ENCODE assay signal across 23 cellular contexts in genomic region chr16:51474414-51475091, GRCh38.
"Had no signal": no experiment of that assay in that cellular context is flagged by ENCODE, and none has a peak within 500 bp of the region (broad histone marks: within the 10 kb centered on the region; RNA-seq: fewer than 3 reads in every experiment).

No MANE protein-coding gene starts in this region.

- H3K27ac Mint-ChIP-seq: natural killer cell treated with Interleukin-12 subunit alpha and Interleukin-12 subunit beta and Interleukin-15 and Interleukin-18, amount 100 ng/mL, for 72 hours; stimulated activated effector memory CD8-positive, alpha-beta T cell treated with anti-CD3 and anti-CD28 coated beads, Interleukin-12 subunit alpha, Interleukin-12 subunit beta, amount 100 ng/mL, for 72 hours had no signal

- ATAC-seq: left ventricle myocardium superior; lower lobe of right lung; mucosa of descending colon; natural killer cell treated with Interleukin-12 subunit alpha and Interleukin-12 subunit beta and Interleukin-15 and Interleukin-18, amount 100 ng/mL, for 72 hours; pancreas; stimulated activated effector memory CD8-positive, alpha-beta T cell treated with anti-CD3 and anti-CD28 coated beads, Interleukin-12 subunit alpha, Interleukin-12 subunit beta, amount 100 ng/mL, for 72 hours had no signal

- H3K4me1 ChIP-seq: esophagus squamous epithelium, lower lobe of right lung, pancreas, right atrium auricular region, sigmoid colon, stomach, tibial artery, upper lobe of left lung had no signal

- H3K27me3 Mint-ChIP-seq: naive B cell; natural killer cell treated with Interleukin-12 subunit alpha and Interleukin-12 subunit beta and Interleukin-15 and Interleukin-18, amount 100 ng/mL, for 72 hours had no signal

- H3K4me1 Mint-ChIP-seq: naive B cell; stimulated activated effector memory CD8-positive, alpha-beta T cell treated with anti-CD3 and anti-CD28 coated beads, Interleukin-12 subunit alpha, Interleukin-12 subunit beta, amount 100 ng/mL, for 72 hours had no signal

- DNase-seq: cerebellar nuclear complex; dorsolateral prefrontal cortex; effector CD4-positive, alpha-beta T cell; esophagus squamous epithelium; foreskin melanocyte; left ventricle myocardium superior; lower lobe of right lung; mucosa of descending colon; naive B cell; pancreas; sigmoid colon; stimulated activated CD4-positive, alpha-beta T cell treated with anti-CD3 and anti-CD28 coated beads, Interleukin-2, amount 100 ng/mL, for 24 hours; stimulated activated CD4-positive, alpha-beta T cell treated with anti-CD3 and anti-CD28 coated beads, Interleukin-4, amount 100 ng/mL, for 24 hours; stimulated activated naive CD4-positive, alpha-beta T cell treated with Interleukin-2 at 50 U/mL for 16 hours; stomach; tibial artery; upper lobe of left lung had no signal

- H3K27ac ChIP-seq: dorsolateral prefrontal cortex, epithelial cell of prostate, esophagus squamous epithelium, lower lobe of right lung, neutrophil, pancreas, right atrium auricular region, sigmoid colon, stomach, tibial artery, upper lobe of left lung had no signal

- H3K36me3 ChIP-seq: esophagus squamous epithelium, lower lobe of right lung, neutrophil, pancreas, right atrium auricular region, sigmoid colon, stomach, tibial artery, upper lobe of left lung had no signal

- H3K4me3 ChIP-seq: dorsolateral prefrontal cortex, esophagus squamous epithelium, lower lobe of right lung, mucosa of descending colon, pancreas, right atrium auricular region, sigmoid colon, stomach, tibial artery, upper lobe of left lung had no signal

- H3K4me3 Mint-ChIP-seq: naive B cell; natural killer cell treated with Interleukin-12 subunit alpha and Interleukin-12 subunit beta and Interleukin-15 and Interleukin-18, amount 100 ng/mL, for 72 hours; neural crest cell; stimulated activated effector memory CD8-positive, alpha-beta T cell treated with anti-CD3 and anti-CD28 coated beads, Interleukin-12 subunit alpha, Interleukin-12 subunit beta, amount 100 ng/mL, for 72 hours had no signal

- H3K36me3 Mint-ChIP-seq: naive B cell; natural killer cell treated with Interleukin-12 subunit alpha and Interleukin-12 subunit beta and Interleukin-15 and Interleukin-18, amount 100 ng/mL, for 72 hours; stimulated activated effector memory CD8-positive, alpha-beta T cell treated with anti-CD3 and anti-CD28 coated beads, Interleukin-12 subunit alpha, Interleukin-12 subunit beta, amount 100 ng/mL, for 72 hours had no signal

- H3K9me3 ChIP-seq: esophagus squamous epithelium, lower lobe of right lung, mucosa of descending colon, neutrophil, pancreas, sigmoid colon, stomach, tibial artery, upper lobe of left lung had no signal

- H3K27me3 ChIP-seq: dorsolateral prefrontal cortex, esophagus squamous epithelium, neutrophil, pancreas, right atrium auricular region, sigmoid colon, stomach, tibial artery, upper lobe of left lung had no signal
